ENCODE assay signal across 8 cellular contexts in genomic region chr22:25747245-25747944, GRCh38. TPM values are rescaled to one million over a fixed set of nuclear protein-coding genes. Genes with fewer than 3 reads are reported as not detected.
DNase-seq lines count a peak whose midpoint lies in the region; ATAC-seq and TF ChIP-seq lines count a peak whose summit lies in the region.

No MANE protein-coding gene starts in this region.

- 51% methylated on average over 8 of the region's 8 CpGs for WGBS in prostate gland

- DNase-seq in BE2C, result peak; percentile 85
- peak; percentile 94 for DNase-seq in MG63
- DNase-seq in cerebellar cortex (ENCODE audit: low spot score), result peak; percentile 82
- DNase-seq in lung microvascular endothelial cell (ENCODE audit: low read depth in 2 of 2), result peak; percentile 67 to 88
- no peak for DNase-seq in NCI-H1092 (lab: John Stamatoyannopoulos, UW)
- no peak for DNase-seq in sciatic nerve (ENCODE audit: low spot score)
- DNase-seq in prostate gland (ENCODE audit: low spot score), result no peak

- H3K4me3 ChIP-seq in BE2C (ENCODE audit: low read depth, low read length) (no peak overlapping the region), MG63 (no peak overlapping the region), prostate gland (no peak overlapping the region)

- TF ChIP-seq CTCF in BE2C (IDR thresholded peaks at IDR 0.05; ENCODE audit: low read depth, low read length) (no peak), prostate gland (IDR thresholded peaks at IDR 0.05) (no peak)

- H3K27me3 ChIP-seq in BE2C, result no peaks in the 10 kb centered on the region
- H3K27me3 ChIP-seq in MG63, result no peaks in the 10 kb centered on the region
- no peaks in the 10 kb centered on the region for H3K27me3 ChIP-seq in prostate gland (replicated peaks; ENCODE audit: insufficient read depth)

- ATAC-seq in sciatic nerve (no peak), HG03045 (IDR thresholded peaks at IDR 0.05; ENCODE audit: unreplicated experiment) (no peak)

- H3K9me3 ChIP-seq in BE2C (no peaks in the 10 kb centered on the region; the same call in 1 of the 2 replicates), MG63 (no peaks in the 10 kb centered on the region), prostate gland (no peaks in the 10 kb centered on the region)

- intact Hi-C loops in sciatic nerve (cut with DNase I) (no loop called here), prostate gland (cut with DNase I) (no loop called here)

- H3K36me3 ChIP-seq in BE2C, result no peaks in the 10 kb centered on the region
- no peaks in the 10 kb centered on the region for H3K36me3 ChIP-seq in MG63
- H3K36me3 ChIP-seq in prostate gland, result no peaks in the 10 kb centered on the region

- TF ChIP-seq POLR2A in prostate gland (IDR thresholded peaks at IDR 0.05), result no peak

- H3K27ac ChIP-seq in prostate gland, result no peak overlapping the region

- peaks cover 25% of the 10 kb centered on the region for H3K4me1 ChIP-seq in BE2C
- no peaks in the 10 kb centered on the region for H3K4me1 ChIP-seq in prostate gland (replicated peaks)

RNA-seq across cellular contexts. Expression of gene MYO18B, which starts 5.4 kb away (rescaled TPM):
- polyA plus RNA-seq in BE2C (2012; ENCODE audit: insufficient read depth, insufficient read length, low read depth), result 1.8 TPM
- total RNA-seq in MG63 (2014; rRNA removed; shearing (Covaris generic); ENCODE audit: low replicate concordance), result not detected in 2 replicates
- total RNA-seq in lung microvascular endothelial cell, result not detected in 2 replicates
- not detected for total RNA-seq in sciatic nerve
- total RNA-seq in prostate gland, result 1 to 10 TPM; 3.1 to 7.1 TPM

Comparison
In these comparisons a context has a peak if more than half of its experiments do, and no peak if none do; other contexts are left out.
1. DNase-seq: peak in BE2C (single experiment), MG63 (single experiment), cerebellar cortex (single experiment) and lung microvascular endothelial cell (2 of 2); none in NCI-H1092 (single experiment), sciatic nerve (single experiment) and prostate gland (single experiment).